Comparison of ENCODE assay signal across 20 cellular contexts in the genomic region with DNA sequence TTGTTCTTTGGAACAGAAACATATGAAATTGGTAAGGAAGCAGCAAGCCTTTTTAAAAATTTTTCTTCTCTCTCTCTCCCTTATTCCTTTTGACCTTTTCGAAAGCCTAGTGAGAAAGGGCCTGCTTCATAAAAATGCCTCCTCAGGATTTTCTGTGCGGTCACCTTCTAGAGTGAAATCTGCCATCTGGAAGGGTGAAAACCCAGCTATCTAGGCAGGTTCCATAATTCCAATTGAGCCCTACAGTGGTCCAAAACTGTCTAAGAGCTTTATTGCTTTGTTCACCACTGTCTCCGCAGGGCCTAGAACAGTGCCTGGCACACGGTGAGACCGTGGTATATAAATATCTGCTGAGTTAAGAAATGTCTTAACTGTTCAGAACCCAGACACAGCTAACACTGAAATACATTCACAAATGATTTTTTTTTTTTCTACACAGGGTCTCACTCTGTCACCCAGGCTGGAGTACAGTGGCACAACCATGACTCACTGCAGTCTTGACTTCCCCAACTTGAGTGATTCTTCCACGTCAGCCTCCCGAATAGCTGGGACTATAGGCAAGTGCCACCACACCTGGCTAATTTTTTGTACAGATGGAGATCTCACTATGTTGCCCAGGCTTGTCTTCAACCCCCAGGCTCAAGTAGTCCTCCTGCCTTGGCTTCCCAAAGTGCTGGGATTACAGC.
DNase-seq lines count a peak whose midpoint lies in the region; ATAC-seq, FAIRE-seq and TF ChIP-seq lines count a peak whose summit lies in the region.
"Had no signal": no experiment of that assay in that cellular context is flagged by ENCODE, and none has a peak within 500 bp of the region (broad histone marks: within the 10 kb centered on the region; RNA-seq: fewer than 3 reads in every experiment).

No MANE protein-coding gene starts in this region.

- TF ChIP-seq CTCF in adrenal gland (IDR thresholded peaks at IDR 0.05) = no peak
- TF ChIP-seq CTCF in sigmoid colon (IDR thresholded peaks at IDR 0.05) = no peak

- 68 to 89% (median 79%) methylated on average over 7 of the region's 7 CpGs for WGBS in adrenal gland, 4 donors
- 73% methylated on average over 7 of the region's 7 CpGs for WGBS in right cardiac atrium
- 92 to 93% methylated on average over 7 of the region's 7 CpGs for WGBS in sigmoid colon, 2 donors

- intact Hi-C loops in adrenal gland (cut with DNase I) = no loop called here
- intact Hi-C loops in right cardiac atrium (cut with DNase I) = loop anchor here in 3 of 4 donors (5.0 to 10.0 kb wide), 2 partner anchors 83 to 91 kb away; no protein-coding TSS in a partner anchor
- intact Hi-C loops in sigmoid colon (cut with DNase I) = no loop called here

- peak overlapping the region; percentile 26 to 98 (median 58) for H3K4me2 ChIP-seq in BLaER1 treated with 17β-estradiol and CSF1 and Interleukin-3, amounts not matched to agents 10 nM and 100 nM

- peak overlapping the region; percentile 16 to 98 (median 58); a peak in 20 of 22 replicates for H3K27ac ChIP-seq in BLaER1 treated with 17β-estradiol and CSF1 and Interleukin-3, amounts not matched to agents 10 nM and 100 nM
- H3K27ac ChIP-seq in adrenal gland (peak overlapping the region in 3 of 5 donors; percentile 17 to 76 (median 67)), right cardiac atrium (ENCODE audit: low read length) (peak overlapping the region; percentile 43), sigmoid colon (peak overlapping the region in 3 of 4 donors; percentile 46 to 60 (median 53))
- H3K27ac ChIP-seq: GM23248, thyroid gland had no signal

- peaks cover 27 to 86% (median 64%) of the 10 kb centered on the region in 11 experiments for H3K36me3 ChIP-seq in BLaER1 treated with 17β-estradiol and CSF1 and Interleukin-3, amounts not matched to agents 10 nM and 100 nM
- no peaks in the 10 kb centered on the region for H3K36me3 ChIP-seq in adrenal gland (replicated peaks in 1 of 2)
- H3K36me3 ChIP-seq in sigmoid colon = no peaks in the 10 kb centered on the region
- H3K36me3 ChIP-seq: MG63, thyroid gland had no signal

- H3K27me3 ChIP-seq in BLaER1 treated with 17β-estradiol and CSF1 and Interleukin-3, amounts not matched to agents 10 nM and 100 nM = no peaks in the 10 kb centered on the region
- no peaks in the 10 kb centered on the region for H3K27me3 ChIP-seq in adrenal gland
- no peaks in the 10 kb centered on the region for H3K27me3 ChIP-seq in right cardiac atrium (ENCODE audit: control insufficient read depth, insufficient read depth)
- no peaks in the 10 kb centered on the region for H3K27me3 ChIP-seq in sigmoid colon
- H3K27me3 ChIP-seq: MG63, thyroid gland had no signal

- no peak for TF ChIP-seq EP300 in sigmoid colon (IDR thresholded peaks at IDR 0.05)

- peak overlapping the region in 6 of 11 experiments; percentile 36 to 82 (median 62); a peak in 11 of 22 replicates for H3K9ac ChIP-seq in BLaER1 treated with 17β-estradiol and CSF1 and Interleukin-3, amounts not matched to agents 10 nM and 100 nM
- H3K9ac ChIP-seq: GM23248 had no signal

- DNase-seq in adrenal gland = no peak
- no peak for DNase-seq in right cardiac atrium
- no peak for DNase-seq in sigmoid colon
- DNase-seq in H54 (ENCODE audit: insufficient read length, low spot score) = no peak
- no peak for DNase-seq in NCI-H1694 (lab: John Stamatoyannopoulos, UW)
- no peak for DNase-seq in NCI-H1436 treated with DMSO at 0.1 percent for 48 hours (lab: John Stamatoyannopoulos, UW)
- DNase-seq in NCI-H1092 treated with DMSO at 0.1 percent for 48 hours (lab: John Stamatoyannopoulos, UW) = no peak
- DNase-seq: activated CD4-positive, alpha-beta T cell treated with anti-CD3 and anti-CD28 coated beads, Interleukin-2, amount 50 U/mL, for 4 hours; activated naive CD4-positive, alpha-beta T cell treated with anti-CD3 and anti-CD28 coated beads, Interleukin-2, amount 10 ng/mL, durations not matched to agents 7 days and 5 days; CD4-positive, CD25-positive, alpha-beta regulatory T cell; GM23248; kidney glomerular epithelial cell; MG63; NCI-H1930; NK-92 treated with Interleukin-12 subunit alpha and Interleukin-12 subunit beta, amount 100 ng/mL, for 24 hours; small intestine; stimulated activated CD4-positive, alpha-beta T cell treated with anti-CD3 and anti-CD28 coated beads, Interleukin-4, amount 100 ng/mL, for 24 hours; thyroid gland had no signal

- H4K20me1 ChIP-seq in BLaER1 treated with 17β-estradiol and CSF1 and Interleukin-3, amounts not matched to agents 10 nM and 100 nM = peaks cover 0 to 100% (median 25%) of the 10 kb centered on the region in 11 experiments; a peak in 15 of 22 replicates

- FAIRE-seq in H54 (lab: Jason Lieb, UNC) = no peak
- FAIRE-seq: colon, small intestine had no signal

- H3K4me3 ChIP-seq in BLaER1 treated with 17β-estradiol and CSF1 and Interleukin-3, amounts not matched to agents 10 nM and 100 nM = no peak overlapping the region
- no peak overlapping the region for H3K4me3 ChIP-seq in adrenal gland
- H3K4me3 ChIP-seq in right cardiac atrium (ENCODE audit: low read length) = no peak overlapping the region
- H3K4me3 ChIP-seq in sigmoid colon = no peak overlapping the region
- H3K4me3 ChIP-seq: GM23248, MG63, thyroid gland had no signal

- no peaks in the 10 kb centered on the region for H3K9me3 ChIP-seq in BLaER1 treated with 17β-estradiol and CSF1 and Interleukin-3, amounts not matched to agents 10 nM and 100 nM (replicated peaks in 1 of 11)
- no peaks in the 10 kb centered on the region for H3K9me3 ChIP-seq in adrenal gland (replicated peaks in 1 of 3)
- no peaks in the 10 kb centered on the region for H3K9me3 ChIP-seq in right cardiac atrium (ENCODE audit: control insufficient read depth, low read length)
- no peaks in the 10 kb centered on the region for H3K9me3 ChIP-seq in sigmoid colon
- H3K9me3 ChIP-seq: MG63, thyroid gland had no signal

- ATAC-seq in right cardiac atrium = peak; percentile 14 to 31

- TF ChIP-seq POLR2A in adrenal gland (IDR thresholded peaks at IDR 0.05) = no peak
- no peak for TF ChIP-seq POLR2A in sigmoid colon (IDR thresholded peaks at IDR 0.05)
- no peak for TF ChIP-seq POLR2A in H54 (IDR thresholded peaks at IDR 0.05; ENCODE audit: low read depth, low read length)

- peaks cover 45 to 98% (median 73%) of the 10 kb centered on the region in 10 experiments for H3K4me1 ChIP-seq in BLaER1 treated with 17β-estradiol and CSF1 and Interleukin-3, amounts not matched to agents 10 nM and 100 nM
- H3K4me1 ChIP-seq in adrenal gland (replicated peaks in 1 of 2) (peaks cover 0 to 10% of the 10 kb centered on the region in 2 donors), right cardiac atrium (ENCODE audit: control insufficient read depth, insufficient read depth, low read length) (no peaks in the 10 kb centered on the region), sigmoid colon (peaks cover 0 to 3% (median 0%) of the 10 kb centered on the region in 4 donors)

Comparison
In these comparisons a context has a peak if more than half of its experiments do, and no peak if none do; other contexts are left out.
1. intact Hi-C loops: an anchor here in right cardiac atrium (5.0 to 10.0 kb wide); none called in adrenal gland and sigmoid colon.